9 cellular contexts compared by ENCODE assay signal in genomic region chr16:30379165-30379783, GRCh38. TPM values are rescaled to one million over a fixed set of nuclear protein-coding genes. Genes with fewer than 3 reads are reported as not detected.
DNase-seq lines count a peak whose midpoint lies in the region; ATAC-seq and TF ChIP-seq lines count a peak whose summit lies in the region.
"Had no signal": no experiment of that assay in that cellular context is flagged by ENCODE, and none has a peak within 500 bp of the region (broad histone marks: within the 10 kb centered on the region; RNA-seq: fewer than 3 reads in every experiment).

No MANE protein-coding gene starts in this region.

- intact Hi-C loops in A673 (cut with micrococcal nuclease; ENCODE audit: unreplicated experiment): no loop called here

- H3K27ac ChIP-seq in A673 (ENCODE audit: low read depth, low read length, poor library complexity, severe bottlenecking) (peak overlapping the region; percentile 41), HUES64 (ENCODE audit: low read depth, low read length) (peak overlapping the region; percentile 75), muscle layer of duodenum (ENCODE audit: low read length) (no peak overlapping the region)

- CTCF ChIA-PET in A673 (lab: Charles Lee): interaction anchor here (0.6 kb wide), 1 partner anchor 236 kb away, joined by 3 read pairs; no protein-coding TSS in a partner anchor

- WGBS in HUES64: 18% methylated on average over 26 of the region's 26 CpGs

- no peak for TF ChIP-seq CTCF in A673 (conservative IDR thresholded peaks at IDR 0.05; ENCODE audit: low read depth, low read length)

- no peak for ATAC-seq in central memory CD8-positive, alpha-beta T cell (replicated peaks; ENCODE audit: extremely low read depth, poor library complexity, severe bottlenecking)
- no peak for ATAC-seq in HG02571 (IDR thresholded peaks at IDR 0.05; ENCODE audit: unreplicated experiment)
- no peak for ATAC-seq in HG02870 (IDR thresholded peaks at IDR 0.05; ENCODE audit: unreplicated experiment)

- BruUV-seq in A673 (replicated peaks; lab: Mats Ljungman, UMichigan): no TSS peak

- H3K27me3 Mint-ChIP-seq in central memory CD8-positive, alpha-beta T cell: no peaks in the 10 kb centered on the region

- no peaks in the 10 kb centered on the region for H3K27me3 ChIP-seq in A673 (replicated peaks; ENCODE audit: insufficient read depth, low read depth, low read length, poor library complexity)
- no peaks in the 10 kb centered on the region for H3K27me3 ChIP-seq in HUES64 (ENCODE audit: insufficient read depth, low read length)
- H3K27me3 ChIP-seq in muscle layer of duodenum (ENCODE audit: low read depth, low read length): no peaks in the 10 kb centered on the region

- H3K4me1 ChIP-seq in A673 (ENCODE audit: insufficient read depth, low read length, poor library complexity, severe bottlenecking) (peaks cover 6% of the 10 kb centered on the region), HUES64 (ENCODE audit: insufficient read depth, low read length) (peaks cover 11% of the 10 kb centered on the region; the same call in 1 of the 2 replicates), muscle layer of duodenum (ENCODE audit: control insufficient read depth in 1 of 2, insufficient read depth in 2 of 2, low read length in 2 of 2) (peaks cover 0 to 15% of the 10 kb centered on the region in 2 donors)

- no peaks in the 10 kb centered on the region for H3K9me3 ChIP-seq in A673 (ENCODE audit: low read depth, low read length, poor library complexity, severe bottlenecking)
- no peaks in the 10 kb centered on the region for H3K9me3 ChIP-seq in HUES64 (ENCODE audit: insufficient read depth, low read depth, low read length)
- no peaks in the 10 kb centered on the region for H3K9me3 ChIP-seq in muscle layer of duodenum (ENCODE audit: control insufficient read depth in 1 of 2, low read length in 2 of 2)

- POLR2A ChIA-PET in A673 (lab: Charles Lee; ENCODE audit: low non-redundant PET): no interaction called here

- no peaks in the 10 kb centered on the region for H3K36me3 ChIP-seq in A673 (ENCODE audit: insufficient read depth, low read length, poor library complexity, severe bottlenecking)
- H3K36me3 ChIP-seq in HUES64 (ENCODE audit: insufficient read depth, low read length): no peaks in the 10 kb centered on the region
- H3K36me3 ChIP-seq in muscle layer of duodenum (ENCODE audit: control insufficient read depth in 1 of 2, insufficient read depth in 2 of 2, low read length in 2 of 2): peaks cover 0 to 4% of the 10 kb centered on the region in 2 donors

- H3K9me3 Mint-ChIP-seq in central memory CD8-positive, alpha-beta T cell: no peaks in the 10 kb centered on the region

- peak overlapping the region; percentile 99 for H3K27ac Mint-ChIP-seq in central memory CD8-positive, alpha-beta T cell (ENCODE audit: low read depth)

- H3K9ac ChIP-seq in HUES64 (ENCODE audit: low read depth, low read length): peak overlapping the region; percentile 76

- peak overlapping the region; percentile 98 for H3K4me3 Mint-ChIP-seq in central memory CD8-positive, alpha-beta T cell

- H3K4me1 Mint-ChIP-seq in central memory CD8-positive, alpha-beta T cell: peaks cover 67% of the 10 kb centered on the region

- peak overlapping the region; percentile 88 for H3K4me3 ChIP-seq in A673 (ENCODE audit: low read depth, low read length, poor library complexity, severe bottlenecking)
- peak overlapping the region; percentile 74 for H3K4me3 ChIP-seq in HUES64 (ENCODE audit: low read length)
- H3K4me3 ChIP-seq in muscle layer of duodenum (ENCODE audit: low read depth in 1 of 2, low read length in 2 of 2): peak overlapping the region; percentile 69 to 73

- no peak for DNase-seq in A673 (ENCODE audit: low spot score)
- DNase-seq in central memory CD8-positive, alpha-beta T cell (ENCODE audit: low spot score in 2 of 2): no peak
- no peak for DNase-seq in SKM-1 (lab: John Stamatoyannopoulos, UW; ENCODE audit: unreplicated experiment)
- DNase-seq in activated CD4-positive, alpha-beta T cell treated with anti-CD3 and anti-CD28 coated beads, Interleukin-2, amount 50 U/mL, for 48 hours: no peak

- peaks cover 32% of the 10 kb centered on the region for H3K36me3 Mint-ChIP-seq in central memory CD8-positive, alpha-beta T cell (ENCODE audit: insufficient read depth)

RNA-seq across cellular contexts. Expression of gene SEPTIN1, which starts 3.1 kb away (rescaled TPM):
- total RNA-seq in A673 (2021): 0.86 and 1.3 TPM in 2 replicates
- polyA plus RNA-seq in HUES64 (2013, experiment 1 of 2): 0.65 TPM
- 2.0 TPM for polyA plus RNA-seq in HUES64 (2013, experiment 2 of 2)
- total RNA-seq: RPMI7951 had no signal

RNA-seq across cellular contexts. Expression of gene MYL11, which starts 4.7 kb away (rescaled TPM):
- total RNA-seq in A673 (2021): not detected in 2 replicates
- 1.2 TPM for polyA plus RNA-seq in HUES64 (2013, experiment 1 of 2)
- 3.0 TPM for polyA plus RNA-seq in HUES64 (2013, experiment 2 of 2)
- total RNA-seq: RPMI7951 had no signal

RNA-seq across cellular contexts. Expression of gene TBC1D10B, which starts 9.0 kb away (rescaled TPM):
- total RNA-seq in A673 (2021): 59.3 and 66.0 TPM in 2 replicates
- 19.3 TPM for polyA plus RNA-seq in HUES64 (2013, experiment 1 of 2)
- polyA plus RNA-seq in HUES64 (2013, experiment 2 of 2): 19.7 TPM

RNA-seq across cellular contexts. Expression of gene ZNF48, which starts 15.9 kb away (rescaled TPM):
- 21.6 and 22.0 TPM in 2 replicates for total RNA-seq in A673 (2021)
- 40.2 TPM for polyA plus RNA-seq in HUES64 (2013, experiment 1 of 2)
- polyA plus RNA-seq in HUES64 (2013, experiment 2 of 2): 36.1 TPM

RNA-seq across cellular contexts. Expression of gene CD2BP2, which starts 24.2 kb away (rescaled TPM):
- 67.6 and 72.5 TPM in 2 replicates for total RNA-seq in A673 (2021)
- 34.4 TPM for polyA plus RNA-seq in HUES64 (2013, experiment 1 of 2)
- 28.2 TPM for polyA plus RNA-seq in HUES64 (2013, experiment 2 of 2)
